ENCODE assay signal across 1 cellular context in genomic region chr3:155309581-155309980, GRCh38.
TF ChIP-seq lines count a peak whose summit lies in the region.

No MANE protein-coding gene starts in this region.

TF ChIP-seq in K562, 482 proteins besides CTCF, POLR2A, EP300 and RAD21 (continued from another document):
- TF ChIP-seq, protein P1, sequence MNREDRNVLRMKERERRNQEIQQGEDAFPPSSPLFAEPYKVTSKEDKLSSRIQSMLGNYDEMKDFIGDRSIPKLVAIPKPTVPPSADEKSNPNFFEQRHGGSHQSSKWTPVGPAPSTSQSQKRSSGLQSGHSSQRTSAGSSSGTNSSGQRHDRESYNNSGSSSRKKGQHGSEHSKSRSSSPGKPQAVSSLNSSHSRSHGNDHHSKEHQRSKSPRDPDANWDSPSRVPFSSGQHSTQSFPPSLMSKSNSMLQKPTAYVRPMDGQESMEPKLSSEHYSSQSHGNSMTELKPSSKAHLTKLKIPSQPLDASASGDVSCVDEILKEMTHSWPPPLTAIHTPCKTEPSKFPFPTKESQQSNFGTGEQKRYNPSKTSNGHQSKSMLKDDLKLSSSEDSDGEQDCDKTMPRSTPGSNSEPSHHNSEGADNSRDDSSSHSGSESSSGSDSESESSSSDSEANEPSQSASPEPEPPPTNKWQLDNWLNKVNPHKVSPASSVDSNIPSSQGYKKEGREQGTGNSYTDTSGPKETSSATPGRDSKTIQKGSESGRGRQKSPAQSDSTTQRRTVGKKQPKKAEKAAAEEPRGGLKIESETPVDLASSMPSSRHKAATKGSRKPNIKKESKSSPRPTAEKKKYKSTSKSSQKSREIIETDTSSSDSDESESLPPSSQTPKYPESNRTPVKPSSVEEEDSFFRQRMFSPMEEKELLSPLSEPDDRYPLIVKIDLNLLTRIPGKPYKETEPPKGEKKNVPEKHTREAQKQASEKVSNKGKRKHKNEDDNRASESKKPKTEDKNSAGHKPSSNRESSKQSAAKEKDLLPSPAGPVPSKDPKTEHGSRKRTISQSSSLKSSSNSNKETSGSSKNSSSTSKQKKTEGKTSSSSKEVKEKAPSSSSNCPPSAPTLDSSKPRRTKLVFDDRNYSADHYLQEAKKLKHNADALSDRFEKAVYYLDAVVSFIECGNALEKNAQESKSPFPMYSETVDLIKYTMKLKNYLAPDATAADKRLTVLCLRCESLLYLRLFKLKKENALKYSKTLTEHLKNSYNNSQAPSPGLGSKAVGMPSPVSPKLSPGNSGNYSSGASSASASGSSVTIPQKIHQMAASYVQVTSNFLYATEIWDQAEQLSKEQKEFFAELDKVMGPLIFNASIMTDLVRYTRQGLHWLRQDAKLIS (CRISPR knock-in tag; IDR thresholded peaks at IDR 0.05) = no peak
- TF ChIP-seq ZNF12 (CRISPR knock-in tag; IDR thresholded peaks at IDR 0.05) = no peak
- TF ChIP-seq RBBP5 (IDR thresholded peaks at IDR 0.05; ENCODE audit: borderline replicate concordance, insufficient read depth, low read length, poor library complexity, severe bottlenecking) = no peak
- TF ChIP-seq, protein P2, sequence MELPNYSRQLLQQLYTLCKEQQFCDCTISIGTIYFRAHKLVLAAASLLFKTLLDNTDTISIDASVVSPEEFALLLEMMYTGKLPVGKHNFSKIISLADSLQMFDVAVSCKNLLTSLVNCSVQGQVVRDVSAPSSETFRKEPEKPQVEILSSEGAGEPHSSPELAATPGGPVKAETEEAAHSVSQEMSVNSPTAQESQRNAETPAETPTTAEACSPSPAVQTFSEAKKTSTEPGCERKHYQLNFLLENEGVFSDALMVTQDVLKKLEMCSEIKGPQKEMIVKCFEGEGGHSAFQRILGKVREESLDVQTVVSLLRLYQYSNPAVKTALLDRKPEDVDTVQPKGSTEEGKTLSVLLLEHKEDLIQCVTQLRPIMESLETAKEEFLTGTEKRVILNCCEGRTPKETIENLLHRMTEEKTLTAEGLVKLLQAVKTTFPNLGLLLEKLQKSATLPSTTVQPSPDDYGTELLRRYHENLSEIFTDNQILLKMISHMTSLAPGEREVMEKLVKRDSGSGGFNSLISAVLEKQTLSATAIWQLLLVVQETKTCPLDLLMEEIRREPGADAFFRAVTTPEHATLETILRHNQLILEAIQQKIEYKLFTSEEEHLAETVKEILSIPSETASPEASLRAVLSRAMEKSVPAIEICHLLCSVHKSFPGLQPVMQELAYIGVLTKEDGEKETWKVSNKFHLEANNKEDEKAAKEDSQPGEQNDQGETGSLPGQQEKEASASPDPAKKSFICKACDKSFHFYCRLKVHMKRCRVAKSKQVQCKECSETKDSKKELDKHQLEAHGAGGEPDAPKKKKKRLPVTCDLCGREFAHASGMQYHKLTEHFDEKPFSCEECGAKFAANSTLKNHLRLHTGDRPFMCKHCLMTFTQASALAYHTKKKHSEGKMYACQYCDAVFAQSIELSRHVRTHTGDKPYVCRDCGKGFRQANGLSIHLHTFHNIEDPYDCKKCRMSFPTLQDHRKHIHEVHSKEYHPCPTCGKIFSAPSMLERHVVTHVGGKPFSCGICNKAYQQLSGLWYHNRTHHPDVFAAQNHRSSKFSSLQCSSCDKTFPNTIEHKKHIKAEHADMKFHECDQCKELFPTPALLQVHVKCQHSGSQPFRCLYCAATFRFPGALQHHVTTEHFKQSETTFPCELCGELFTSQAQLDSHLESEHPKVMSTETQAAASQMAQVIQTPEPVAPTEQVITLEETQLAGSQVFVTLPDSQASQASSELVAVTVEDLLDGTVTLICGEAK (IDR thresholded peaks at IDR 0.05) = no peak
- TF ChIP-seq, protein P2 (CRISPR knock-in tag; IDR thresholded peaks at IDR 0.05) = no peak
- no peak for TF ChIP-seq ZC3H4 (CRISPR knock-in tag; IDR thresholded peaks at IDR 0.05; ENCODE audit: borderline replicate concordance)
- TF ChIP-seq, protein P3, sequence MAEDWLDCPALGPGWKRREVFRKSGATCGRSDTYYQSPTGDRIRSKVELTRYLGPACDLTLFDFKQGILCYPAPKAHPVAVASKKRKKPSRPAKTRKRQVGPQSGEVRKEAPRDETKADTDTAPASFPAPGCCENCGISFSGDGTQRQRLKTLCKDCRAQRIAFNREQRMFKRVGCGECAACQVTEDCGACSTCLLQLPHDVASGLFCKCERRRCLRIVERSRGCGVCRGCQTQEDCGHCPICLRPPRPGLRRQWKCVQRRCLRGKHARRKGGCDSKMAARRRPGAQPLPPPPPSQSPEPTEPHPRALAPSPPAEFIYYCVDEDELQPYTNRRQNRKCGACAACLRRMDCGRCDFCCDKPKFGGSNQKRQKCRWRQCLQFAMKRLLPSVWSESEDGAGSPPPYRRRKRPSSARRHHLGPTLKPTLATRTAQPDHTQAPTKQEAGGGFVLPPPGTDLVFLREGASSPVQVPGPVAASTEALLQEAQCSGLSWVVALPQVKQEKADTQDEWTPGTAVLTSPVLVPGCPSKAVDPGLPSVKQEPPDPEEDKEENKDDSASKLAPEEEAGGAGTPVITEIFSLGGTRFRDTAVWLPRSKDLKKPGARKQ (CRISPR knock-in tag; IDR thresholded peaks at IDR 0.05) = no peak
- TF ChIP-seq SOX6 (IDR thresholded peaks at IDR 0.05) = no peak
- no peak for TF ChIP-seq ZNF277 (CRISPR knock-in tag; IDR thresholded peaks at IDR 0.05; ENCODE audit: borderline replicate concordance)
- no peak for TF ChIP-seq POLR2G (IDR thresholded peaks at IDR 0.05; ENCODE audit: low read depth, low read length)
- TF ChIP-seq SIN3B (IDR thresholded peaks at IDR 0.05; ENCODE audit: low read depth) = no peak
